Comparison of ENCODE assay signal across 8 cellular contexts in genomic region chr1:161367684-161368398, GRCh38. TPM values are rescaled to one million over a fixed set of nuclear protein-coding genes. Genes with fewer than 3 reads are reported as not detected.
DNase-seq lines count a peak whose midpoint lies in the region; ATAC-seq and TF ChIP-seq lines count a peak whose summit lies in the region.

Gene CFAP126, minus strand, starts transcription at chr1:161367876. Its CDS starts 8 bp downstream, at chr1:161367868.

- peak in 7 of 12 donors; percentile 15 to 42 (median 26) for TF ChIP-seq CTCF in heart left ventricle (IDR thresholded peaks at IDR 0.05)

- H3K9me3 ChIP-seq in adipocyte (ENCODE audit: control insufficient read depth, low read length) (no peaks in the 10 kb centered on the region), heart left ventricle (no peaks in the 10 kb centered on the region)

- H3K36me3 ChIP-seq in adipocyte (ENCODE audit: control insufficient read depth, insufficient read depth, low read length, severe bottlenecking) (peaks cover 35% of the 10 kb centered on the region), heart left ventricle (peaks cover 0 to 40% (median 25%) of the 10 kb centered on the region in 9 donors)

- H3K4me1 ChIP-seq in adipocyte (ENCODE audit: control insufficient read depth, insufficient read depth, low read length) (peaks cover 5% of the 10 kb centered on the region), heart left ventricle (peaks cover 0 to 15% (median 5%) of the 10 kb centered on the region in 12 donors)

- intact Hi-C loops in heart left ventricle (cut with DNase I) (loop anchor here in 2 of 10 donors (5.0 to 10.0 kb wide), 2 partner anchors 53 to 141 kb away; partner anchors contain the start of genes TOMM40L (in 2 of the 2) and SDHC (in 1 of the 2)), posterior cingulate gyrus (cut with DNase I) (loop anchor here (1.0 to 10.0 kb wide), 2 partner anchors 53 to 141 kb away; partner anchors contain the start of gene SDHC)

- peak; percentile 88 for ATAC-seq in GM21526 (IDR thresholded peaks at IDR 0.05; ENCODE audit: low FRiP score, unreplicated experiment)
- peak; percentile 72 to 94 (median 94) for ATAC-seq in heart left ventricle

- peak; percentile 51 for DNase-seq in G401 (ENCODE audit: low spot score)
- DNase-seq in HT1080 (ENCODE audit: low read depth), result peak; percentile 74
- peak; percentile 47 for DNase-seq in NOMO-1 treated with dmso at 0.1 percent for 144 hours (lab: John Stamatoyannopoulos, UW; ENCODE audit: unreplicated experiment)
- peak; percentile 50 for DNase-seq in adipocyte (ENCODE audit: low read depth)
- peak in 4 of 5 donors; percentile 41 to 74 (median 67) for DNase-seq in heart left ventricle
- DNase-seq in posterior cingulate gyrus, result peak in 6 of 10 donors; percentile 19 to 90 (median 47)
- DNase-seq in cerebellar nuclear complex (lab: John Stamatoyannopoulos, UW), result no peak

- peak within 1 kb of the TSS; percentile 43 for H3K9ac ChIP-seq in adipocyte (ENCODE audit: low read length)

- no peak within 1 kb of the TSS for H3K4me3 ChIP-seq in adipocyte (ENCODE audit: low read length)
- no peak within 1 kb of the TSS for H3K4me3 ChIP-seq in heart left ventricle

- WGBS in heart left ventricle, 4 donors, result 27 to 33% (median 32%) methylated on average over 6 of the region's 6 CpGs

- H3K27me3 ChIP-seq in adipocyte (replicated peaks; ENCODE audit: control insufficient read depth, insufficient read depth, low read length) (no peaks in the 10 kb centered on the region), heart left ventricle (no peaks in the 10 kb centered on the region)

- TF ChIP-seq POLR2A in heart left ventricle (IDR thresholded peaks at IDR 0.05), result no peak

- in situ Hi-C loops in G401 (cut with HindIII; ENCODE audit: low sequenced_read_pairs), result no loop called here

- peak within 1 kb of the TSS in 6 of 12 donors; percentile 24 to 71 (median 42) for H3K27ac ChIP-seq in heart left ventricle

RNA-seq across cellular contexts. Expression of gene CFAP126, which starts in this region (rescaled TPM):
- not detected in 2 replicates for total RNA-seq in G401 (2014; rRNA removed; shearing (Covaris generic))
- total RNA-seq in HT1080 (2014; rRNA removed; shearing (Covaris generic)), result not detected in 2 replicates
- polyA plus RNA-seq in HT1080 (2015; cell fraction: cytosol; rRNA removed), result not detected in 2 replicates
- polyA plus RNA-seq in HT1080 (2015; cell fraction: nucleus; rRNA removed), result not detected in 2 replicates
- not detected for total RNA-seq in heart left ventricle
- polyA plus RNA-seq in heart left ventricle, result not detected

Comparison
In these comparisons a context has a peak if more than half of its experiments do, and no peak if none do; other contexts are left out.
1. Peak in DNase-seq in G401; RNA of the gene not detected or under 1 TPM.
2. Peak in DNase-seq in HT1080; RNA of the gene not detected or under 1 TPM.
3. Peak in DNase-seq and ATAC-seq in heart left ventricle; RNA of the gene not detected or under 1 TPM.
4. DNase-seq: peak in NOMO-1 treated with dmso at 0.1 percent for 144 hours (single experiment), adipocyte (single experiment) and posterior cingulate gyrus (6 of 10); none in cerebellar nuclear complex (0 of 2).